ENCODE assay signal across 1 cellular context in genomic region chr1:14487671-14488070, GRCh38.
TF ChIP-seq lines count a peak whose summit lies in the region.

No MANE protein-coding gene starts in this region.

TF ChIP-seq in GM23338, 12 proteins besides CTCF, POLR2A, EP300 and RAD21 (continued from another document):
- TF ChIP-seq ZNF462 (CRISPR knock-in tag; IDR thresholded peaks at IDR 0.05) (no peak), NANOG (IDR thresholded peaks at IDR 0.05; ENCODE audit: borderline replicate concordance) (no peak), ZNF114 (CRISPR knock-in tag; IDR thresholded peaks at IDR 0.05) (no peak), STAT1 (IDR thresholded peaks at IDR 0.05; ENCODE audit: unreplicated experiment) (no peak), ETS1 (IDR thresholded peaks at IDR 0.05) (no peak), EZH2phosphoT487 (IDR thresholded peaks at IDR 0.05; ENCODE audit: unreplicated experiment) (no peak), CREB1 (CRISPR knock-in tag; IDR thresholded peaks at IDR 0.05; ENCODE audit: low read depth) (no peak), EZH2 (IDR thresholded peaks at IDR 0.05; ENCODE audit: low read depth, unreplicated experiment) (no peak)
- TF ChIP-seq, protein P1, sequence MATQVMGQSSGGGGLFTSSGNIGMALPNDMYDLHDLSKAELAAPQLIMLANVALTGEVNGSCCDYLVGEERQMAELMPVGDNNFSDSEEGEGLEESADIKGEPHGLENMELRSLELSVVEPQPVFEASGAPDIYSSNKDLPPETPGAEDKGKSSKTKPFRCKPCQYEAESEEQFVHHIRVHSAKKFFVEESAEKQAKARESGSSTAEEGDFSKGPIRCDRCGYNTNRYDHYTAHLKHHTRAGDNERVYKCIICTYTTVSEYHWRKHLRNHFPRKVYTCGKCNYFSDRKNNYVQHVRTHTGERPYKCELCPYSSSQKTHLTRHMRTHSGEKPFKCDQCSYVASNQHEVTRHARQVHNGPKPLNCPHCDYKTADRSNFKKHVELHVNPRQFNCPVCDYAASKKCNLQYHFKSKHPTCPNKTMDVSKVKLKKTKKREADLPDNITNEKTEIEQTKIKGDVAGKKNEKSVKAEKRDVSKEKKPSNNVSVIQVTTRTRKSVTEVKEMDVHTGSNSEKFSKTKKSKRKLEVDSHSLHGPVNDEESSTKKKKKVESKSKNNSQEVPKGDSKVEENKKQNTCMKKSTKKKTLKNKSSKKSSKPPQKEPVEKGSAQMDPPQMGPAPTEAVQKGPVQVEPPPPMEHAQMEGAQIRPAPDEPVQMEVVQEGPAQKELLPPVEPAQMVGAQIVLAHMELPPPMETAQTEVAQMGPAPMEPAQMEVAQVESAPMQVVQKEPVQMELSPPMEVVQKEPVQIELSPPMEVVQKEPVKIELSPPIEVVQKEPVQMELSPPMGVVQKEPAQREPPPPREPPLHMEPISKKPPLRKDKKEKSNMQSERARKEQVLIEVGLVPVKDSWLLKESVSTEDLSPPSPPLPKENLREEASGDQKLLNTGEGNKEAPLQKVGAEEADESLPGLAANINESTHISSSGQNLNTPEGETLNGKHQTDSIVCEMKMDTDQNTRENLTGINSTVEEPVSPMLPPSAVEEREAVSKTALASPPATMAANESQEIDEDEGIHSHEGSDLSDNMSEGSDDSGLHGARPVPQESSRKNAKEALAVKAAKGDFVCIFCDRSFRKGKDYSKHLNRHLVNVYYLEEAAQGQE (IDR thresholded peaks at IDR 0.05; ENCODE audit: unreplicated experiment): no peak
